23 cellular contexts compared by ENCODE assay signal in genomic region chr12:52836491-52837175, GRCh38. TPM values are rescaled to one million over a fixed set of nuclear protein-coding genes. Genes with fewer than 3 reads are reported as not detected.
A peak's percentile ranks its signal among the peaks of the same experiment; 100 is the strongest.
DNase-seq lines count a peak whose midpoint lies in the region; FAIRE-seq and TF ChIP-seq lines count a peak whose summit lies in the region.
"Had no signal": no experiment of that assay in that cellular context is flagged by ENCODE, and none has a peak within 500 bp of the region (broad histone marks: within the 10 kb centered on the region; RNA-seq: fewer than 3 reads in every experiment).

No MANE protein-coding gene starts in this region.

- peak overlapping the region; percentile 65 for H3K4me2 ChIP-seq in astrocyte (ENCODE audit: low read length)

- H3K27ac ChIP-seq in HEK293 (ENCODE audit: extremely low read depth, low read depth, low read length): no peak overlapping the region
- peak overlapping the region; percentile 88 for H3K27ac ChIP-seq in astrocyte (ENCODE audit: low read depth, low read length)

- H3K27ac Mint-ChIP-seq in activated CD4-positive, alpha-beta T cell treated with anti-CD3 and anti-CD28 coated beads, Interleukin-2, amount 10 ng/mL, durations not matched to agents 7 days and 5 days: peak overlapping the region; percentile 9
- peak overlapping the region; percentile 96 for H3K27ac Mint-ChIP-seq in astrocyte (ENCODE audit: unreplicated experiment)

- H3K9ac ChIP-seq in astrocyte (ENCODE audit: low read length): peak overlapping the region; percentile 75

- H3K4me3 Mint-ChIP-seq in activated CD4-positive, alpha-beta T cell treated with anti-CD3 and anti-CD28 coated beads, Interleukin-2, amount 10 ng/mL, durations not matched to agents 7 days and 5 days: no peak overlapping the region
- no peak overlapping the region for H3K4me3 Mint-ChIP-seq in astrocyte (ENCODE audit: unreplicated experiment)
- H3K4me3 Mint-ChIP-seq: neural crest cell had no signal

- H3K36me3 ChIP-seq in HEK293 (ENCODE audit: control insufficient read depth in 2 of 2, insufficient read depth in 1 of 2, low read length in 2 of 2) (no peaks in the 10 kb centered on the region), astrocyte (ENCODE audit: insufficient read depth, low read length) (no peaks in the 10 kb centered on the region)
- H3K36me3 ChIP-seq: esophagus squamous epithelium had no signal

- no peak for DNase-seq in activated CD4-positive, alpha-beta T cell treated with anti-CD3 and anti-CD28 coated beads, Interleukin-2, amount 10 ng/mL, durations not matched to agents 7 days and 5 days
- no peak for DNase-seq in activated CD4-positive, alpha-beta T cell treated with anti-CD3 and anti-CD28 coated beads, Interleukin-2, amount 50 U/mL, for 1 hour
- DNase-seq in astrocyte (ENCODE audit: low read depth): no peak
- DNase-seq in posterior vena cava (ENCODE audit: low spot score): peak; percentile 47
- no peak for DNase-seq in hepatic stellate cell (ENCODE audit: low spot score)
- DNase-seq in NCI-H446 treated with DMSO at 0.1 percent for 48 hours (lab: John Stamatoyannopoulos, UW): no peak
- DNase-seq in SW480 (ENCODE audit: low spot score): no peak
- DNase-seq: activated gamma-delta T cell, Caco-2, esophagus squamous epithelium, GOT3, NCI-H1694 treated with DMSO at 0.1 percent for 48 hours, NCI-H345, retina, T-helper 9 cell had no signal

- no peaks in the 10 kb centered on the region for H3K36me3 Mint-ChIP-seq in activated CD4-positive, alpha-beta T cell treated with anti-CD3 and anti-CD28 coated beads, Interleukin-2, amount 10 ng/mL, durations not matched to agents 7 days and 5 days (ENCODE audit: low read depth)
- no peaks in the 10 kb centered on the region for H3K36me3 Mint-ChIP-seq in astrocyte (ENCODE audit: low read depth, unreplicated experiment)

- no peaks in the 10 kb centered on the region for H3K27me3 ChIP-seq in astrocyte (ENCODE audit: insufficient read depth, low read length)

- no peak for FAIRE-seq in astrocyte (lab: Jason Lieb, UNC)
- FAIRE-seq: G401.6, GM12878 had no signal

- H4K20me1 ChIP-seq in astrocyte (ENCODE audit: insufficient read depth, low read length): no peaks in the 10 kb centered on the region

- TF ChIP-seq CTCF in HEK293 (tag by site-specific recombination; IDR thresholded peaks at IDR 0.05): no peak
- no peak for TF ChIP-seq CTCF in astrocyte (IDR thresholded peaks at IDR 0.05; ENCODE audit: insufficient read depth, low read depth, low read length)

- peaks cover 22% of the 10 kb centered on the region for H3K4me1 Mint-ChIP-seq in activated CD4-positive, alpha-beta T cell treated with anti-CD3 and anti-CD28 coated beads, Interleukin-2, amount 10 ng/mL, durations not matched to agents 7 days and 5 days
- H3K4me1 Mint-ChIP-seq in astrocyte (ENCODE audit: low read depth, unreplicated experiment): peaks cover 27% of the 10 kb centered on the region

- H3K79me2 ChIP-seq in astrocyte (ENCODE audit: insufficient read depth, low read length): no peaks in the 10 kb centered on the region

- no peaks in the 10 kb centered on the region for H3K9me3 Mint-ChIP-seq in activated CD4-positive, alpha-beta T cell treated with anti-CD3 and anti-CD28 coated beads, Interleukin-2, amount 10 ng/mL, durations not matched to agents 7 days and 5 days
- peaks cover 2% of the 10 kb centered on the region for H3K9me3 Mint-ChIP-seq in astrocyte (ENCODE audit: unreplicated experiment)
- H3K9me3 Mint-ChIP-seq: neural crest cell had no signal

- no peaks in the 10 kb centered on the region for H3K27me3 Mint-ChIP-seq in activated CD4-positive, alpha-beta T cell treated with anti-CD3 and anti-CD28 coated beads, Interleukin-2, amount 10 ng/mL, durations not matched to agents 7 days and 5 days
- peaks cover 18% of the 10 kb centered on the region for H3K27me3 Mint-ChIP-seq in astrocyte (ENCODE audit: low read depth, unreplicated experiment)

- H3K4me3 ChIP-seq in HEK293 (ENCODE audit: low read depth, low read length) (no peak overlapping the region), astrocyte (ENCODE audit: insufficient read depth, low read depth, low read length) (peak overlapping the region; percentile 17)
- H3K4me3 ChIP-seq: esophagus squamous epithelium, GM12878 had no signal

- CTCF ChIA-PET in activated CD4-positive, alpha-beta T cell treated with anti-CD3 and anti-CD28 coated beads, Interleukin-2, amount 10 ng/mL, durations not matched to agents 7 days and 5 days (lab: Charles Lee): no interaction called here
- CTCF ChIA-PET in HEK293 (lab: Yijun Ruan, JAX): interaction anchor here (1.4 kb wide), 1 partner anchor 34 kb away, joined by 3 read pairs; no protein-coding TSS in a partner anchor

- intact Hi-C loops in posterior vena cava (cut with DNase I): no loop called here

- peak overlapping the region; percentile 59 for H2AFZ ChIP-seq in astrocyte (ENCODE audit: low read depth, low read length)

- H3K4me1 ChIP-seq in HEK293 (ENCODE audit: control insufficient read depth, insufficient read depth, low read length) (no peaks in the 10 kb centered on the region), astrocyte (ENCODE audit: insufficient read depth, low read length) (peaks cover 39% of the 10 kb centered on the region)

- POLR2A ChIA-PET in activated CD4-positive, alpha-beta T cell treated with anti-CD3 and anti-CD28 coated beads, Interleukin-2, amount 10 ng/mL, durations not matched to agents 7 days and 5 days (lab: Charles Lee): no interaction called here
- POLR2A ChIA-PET in HEK293 (lab: Yijun Ruan, JAX): no interaction called here

- H3K9me3 ChIP-seq in HEK293 (ENCODE audit: control insufficient read depth, insufficient read depth, low read depth, low read length) (no peaks in the 10 kb centered on the region), astrocyte (ENCODE audit: insufficient read depth, low read depth, low read length) (no peaks in the 10 kb centered on the region)
- H3K9me3 ChIP-seq: Caco-2, esophagus squamous epithelium had no signal

TF ChIP-seq in HEK293, 187 proteins besides CTCF, POLR2A, EP300 and RAD21:
- TF ChIP-seq ZFP69B (tag by site-specific recombination; IDR thresholded peaks at IDR 0.05): no peak
- peak; percentile 22; the same call in 1 of the 2 replicates for TF ChIP-seq ZIC2 (tag by site-specific recombination; IDR thresholded peaks at IDR 0.05)

RNA-seq across cellular contexts. Expression of gene KRT79, which starts 2.5 kb away (rescaled TPM):
- not detected for total RNA-seq in activated CD4-positive, alpha-beta T cell treated with anti-CD3 and anti-CD28 coated beads, Interleukin-2, amount 10 ng/mL, durations not matched to agents 7 days and 5 days
- total RNA-seq in astrocyte (0.50 and 0.82 TPM in 2 replicates), posterior vena cava (not detected)
- total RNA-seq: Caco-2, GM12878, lung microvascular endothelial cell, MCF 10A, neural crest cell, Right ventricle myocardium inferior had no signal

RNA-seq across cellular contexts. Expression of gene KRT78, which starts 12.2 kb away (rescaled TPM):
- total RNA-seq in activated CD4-positive, alpha-beta T cell treated with anti-CD3 and anti-CD28 coated beads, Interleukin-2, amount 10 ng/mL, durations not matched to agents 7 days and 5 days: not detected
- total RNA-seq in astrocyte (not detected in 2 replicates), posterior vena cava (not detected)
- total RNA-seq: Caco-2, GM12878, lung microvascular endothelial cell, MCF 10A, neural crest cell, Right ventricle myocardium inferior had no signal

RNA-seq across cellular contexts. Expression of gene KRT4, which starts 22.7 kb away (rescaled TPM):
- total RNA-seq in activated CD4-positive, alpha-beta T cell treated with anti-CD3 and anti-CD28 coated beads, Interleukin-2, amount 10 ng/mL, durations not matched to agents 7 days and 5 days: not detected
- total RNA-seq in astrocyte: not detected in 2 replicates
- total RNA-seq in posterior vena cava: not detected
- total RNA-seq: GM12878, lung microvascular endothelial cell, MCF 10A, neural crest cell, Right ventricle myocardium inferior had no signal

RNA-seq across cellular contexts. Expression of gene KRT3, which starts 40.7 kb away (rescaled TPM):
- not detected for total RNA-seq in activated CD4-positive, alpha-beta T cell treated with anti-CD3 and anti-CD28 coated beads, Interleukin-2, amount 10 ng/mL, durations not matched to agents 7 days and 5 days
- total RNA-seq in astrocyte: 0.09 and 0.43 TPM in 2 replicates
- not detected for total RNA-seq in posterior vena cava
- total RNA-seq: Caco-2, GM12878, lung microvascular endothelial cell, MCF 10A, neural crest cell, Right ventricle myocardium inferior had no signal

RNA-seq across cellular contexts. Expression of gene KRT76, which starts 59.5 kb away (rescaled TPM):
- total RNA-seq in activated CD4-positive, alpha-beta T cell treated with anti-CD3 and anti-CD28 coated beads, Interleukin-2, amount 10 ng/mL, durations not matched to agents 7 days and 5 days: not detected
- not detected in 2 replicates for total RNA-seq in astrocyte
- total RNA-seq in posterior vena cava: not detected
- total RNA-seq: bronchial epithelial cell, Caco-2, esophagus squamous epithelium, GM12878, lung microvascular endothelial cell, MCF 10A, neural crest cell, Right ventricle myocardium inferior had no signal
